ENCODE assay signal across 1 cellular context in the genomic region with DNA sequence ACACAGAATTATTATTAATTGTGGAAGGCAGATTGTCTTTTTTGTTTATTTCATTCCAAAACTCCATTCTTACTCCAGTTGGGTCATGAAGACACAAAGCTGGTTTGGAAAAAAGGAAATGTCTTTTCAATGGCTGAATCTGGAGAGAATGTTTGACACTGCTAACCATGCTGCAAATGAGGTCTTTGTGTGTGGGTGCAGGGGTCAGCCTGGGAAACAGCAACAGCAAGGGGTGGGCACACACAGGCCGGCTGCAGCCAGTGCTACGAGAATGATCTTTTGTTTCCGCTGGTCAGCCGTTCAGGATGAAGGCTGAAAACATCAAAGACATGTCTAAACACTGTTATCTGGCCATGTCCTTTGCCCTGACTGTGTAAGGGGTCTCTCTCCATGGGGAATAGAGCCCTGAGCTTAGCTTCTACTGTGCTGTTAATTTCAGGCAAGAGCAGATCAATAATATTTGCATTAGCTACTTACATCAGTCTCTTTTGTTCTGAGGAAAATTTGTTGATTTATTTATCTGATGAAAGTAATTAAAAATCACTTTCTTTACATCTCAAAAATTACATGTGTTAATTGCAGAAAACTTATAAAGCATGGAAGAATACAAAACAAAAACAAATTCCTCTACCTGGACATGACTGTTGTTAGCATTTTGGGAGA.
TF ChIP-seq lines count a peak whose summit lies in the region.

No MANE protein-coding gene starts in this region.

TF ChIP-seq in HepG2, 621 proteins besides CTCF, POLR2A, EP300 and RAD21 (continued from another document):
- TF ChIP-seq, protein P1, sequence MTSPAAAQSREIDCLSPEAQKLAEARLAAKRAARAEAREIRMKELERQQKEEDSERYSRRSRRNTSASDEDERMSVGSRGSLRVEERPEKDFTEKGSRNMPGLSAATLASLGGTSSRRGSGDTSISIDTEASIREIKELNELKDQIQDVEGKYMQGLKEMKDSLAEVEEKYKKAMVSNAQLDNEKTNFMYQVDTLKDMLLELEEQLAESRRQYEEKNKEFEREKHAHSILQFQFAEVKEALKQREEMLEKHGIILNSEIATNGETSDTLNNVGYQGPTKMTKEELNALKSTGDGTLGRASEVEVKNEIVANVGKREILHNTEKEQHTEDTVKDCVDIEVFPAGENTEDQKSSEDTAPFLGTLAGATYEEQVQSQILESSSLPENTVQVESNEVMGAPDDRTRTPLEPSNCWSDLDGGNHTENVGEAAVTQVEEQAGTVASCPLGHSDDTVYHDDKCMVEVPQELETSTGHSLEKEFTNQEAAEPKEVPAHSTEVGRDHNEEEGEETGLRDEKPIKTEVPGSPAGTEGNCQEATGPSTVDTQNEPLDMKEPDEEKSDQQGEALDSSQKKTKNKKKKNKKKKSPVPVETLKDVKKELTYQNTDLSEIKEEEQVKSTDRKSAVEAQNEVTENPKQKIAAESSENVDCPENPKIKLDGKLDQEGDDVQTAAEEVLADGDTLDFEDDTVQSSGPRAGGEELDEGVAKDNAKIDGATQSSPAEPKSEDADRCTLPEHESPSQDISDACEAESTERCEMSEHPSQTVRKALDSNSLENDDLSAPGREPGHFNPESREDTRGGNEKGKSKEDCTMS (CRISPR knock-in tag; conservative IDR thresholded peaks at IDR 0.05): no peak
- TF ChIP-seq NFKB2 (CRISPR knock-in tag; IDR thresholded peaks at IDR 0.05; ENCODE audit: borderline replicate concordance) (peak; percentile 74; the same call in 1 of the 2 replicates), KLF13 (CRISPR knock-in tag; IDR thresholded peaks at IDR 0.05) (no peak), SRSF9 (IDR thresholded peaks at IDR 0.05; ENCODE audit: borderline replicate concordance, insufficient read depth, low read depth, low read length, poor library complexity, severe bottlenecking) (no peak), ZNF619 (CRISPR knock-in tag; IDR thresholded peaks at IDR 0.05) (0 out of 2 replicates have a peak, but pooled peaks have one; percentile 62), RELA (CRISPR knock-in tag; IDR thresholded peaks at IDR 0.05) (peak; percentile 79; the same call in 1 of the 2 replicates), NFE2L2 (IDR thresholded peaks at IDR 0.05; ENCODE audit: low read length) (no peak)
- TF ChIP-seq, protein P2, sequence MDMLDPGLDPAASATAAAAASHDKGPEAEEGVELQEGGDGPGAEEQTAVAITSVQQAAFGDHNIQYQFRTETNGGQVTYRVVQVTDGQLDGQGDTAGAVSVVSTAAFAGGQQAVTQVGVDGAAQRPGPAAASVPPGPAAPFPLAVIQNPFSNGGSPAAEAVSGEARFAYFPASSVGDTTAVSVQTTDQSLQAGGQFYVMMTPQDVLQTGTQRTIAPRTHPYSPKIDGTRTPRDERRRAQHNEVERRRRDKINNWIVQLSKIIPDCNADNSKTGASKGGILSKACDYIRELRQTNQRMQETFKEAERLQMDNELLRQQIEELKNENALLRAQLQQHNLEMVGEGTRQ (IDR thresholded peaks at IDR 0.05; ENCODE audit: low read depth, low read length): no peak
- TF ChIP-seq, protein P2 (CRISPR knock-in tag; IDR thresholded peaks at IDR 0.05; ENCODE audit: borderline replicate concordance): no peak
TF ChIP-seq in HepG2: peak in this region for 371.
